17 cellular contexts compared by ENCODE assay signal in the genomic region with DNA sequence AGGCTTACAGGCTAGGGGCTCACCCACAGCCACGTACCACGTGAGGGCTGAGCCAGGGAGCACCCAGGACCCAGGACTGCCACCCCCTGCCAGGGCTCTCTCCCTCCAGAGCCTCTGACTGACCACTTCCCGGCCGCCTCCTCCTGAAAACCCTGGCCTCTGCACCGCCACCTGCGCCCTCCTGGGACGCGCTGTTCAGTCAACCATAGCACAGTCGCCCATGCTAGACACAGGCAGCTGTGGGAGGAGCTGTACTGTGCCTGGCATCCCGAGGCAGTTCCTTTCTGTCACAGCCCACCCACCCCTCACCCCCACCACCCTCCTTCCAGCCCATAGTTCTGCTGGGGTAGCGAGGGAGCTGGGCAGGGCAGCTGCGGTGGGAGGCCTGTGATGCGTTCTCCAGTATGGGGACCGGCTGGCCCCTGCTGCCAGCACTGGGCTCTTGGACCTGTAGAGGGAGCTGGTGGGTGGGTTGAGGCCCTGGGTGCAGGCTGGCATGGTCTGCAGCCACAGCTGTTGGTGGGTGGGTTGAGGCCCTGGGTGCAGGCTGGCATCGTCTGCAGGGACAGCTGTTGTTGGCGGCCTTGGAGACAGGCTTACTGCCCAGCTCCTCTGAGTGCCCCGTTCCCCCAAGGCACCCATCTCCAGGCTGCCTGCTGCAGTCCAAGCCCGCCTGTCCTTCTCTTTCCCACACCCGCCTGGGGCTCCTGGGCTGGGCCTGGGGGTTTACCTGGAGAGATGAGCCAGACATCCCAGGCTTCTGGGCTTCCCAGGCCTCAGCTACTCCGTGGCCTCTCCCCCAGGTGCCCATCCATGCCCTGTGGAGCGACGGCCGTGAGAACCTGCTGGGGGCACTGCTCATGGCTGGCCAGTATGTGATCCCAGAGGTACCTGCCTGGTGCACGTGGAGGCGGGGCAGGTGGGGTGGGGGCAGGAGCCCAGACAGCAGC. TPM values are rescaled to one million over a fixed set of nuclear protein-coding genes. Genes with fewer than 3 reads are reported as not detected.
DNase-seq lines count a peak whose midpoint lies in the region; ATAC-seq, FAIRE-seq and TF ChIP-seq lines count a peak whose summit lies in the region.
"Had no signal": no experiment of that assay in that cellular context is flagged by ENCODE, and none has a peak within 500 bp of the region (broad histone marks: within the 10 kb centered on the region; RNA-seq: fewer than 3 reads in every experiment).

No MANE protein-coding gene starts in this region.

- DNase-seq in Right ventricle myocardium superior (peak; percentile 23), left ventricle myocardium inferior (no peak), keratinocyte (ENCODE audit: low read depth, low spot score) (no peak), NCI-H2196 (lab: John Stamatoyannopoulos, UW; ENCODE audit: unreplicated experiment) (no peak), NCI-H1048 (lab: John Stamatoyannopoulos, UW) (no peak), AG08395 (ENCODE audit: low spot score) (no peak)
- no peak for DNase-seq in activated T-cell treated with anti-CD3 and anti-CD28 coated beads, Interleukin-2, amount 50 U/mL, for 72 hours
- DNase-seq: activated CD4-positive, alpha-beta T cell treated with anti-CD3 and anti-CD28 coated beads for 36 hours; effector CD8-positive, alpha-beta T cell; gastrocnemius medialis; kidney glomerular epithelial cell; NCI-H510A treated with DMSO at 0.1 percent for 48 hours had no signal

- H3K9me1 ChIP-seq in keratinocyte (ENCODE audit: control insufficient read depth, extremely low read depth, insufficient read depth, low read length), result no peaks in the 10 kb centered on the region

- H4K20me1 ChIP-seq in OCI-LY1 (ENCODE audit: insufficient read depth, low read length) (no peaks in the 10 kb centered on the region), keratinocyte (ENCODE audit: control insufficient read depth, extremely low read depth, insufficient read depth, low read length) (no peaks in the 10 kb centered on the region)

- peaks cover 38% of the 10 kb centered on the region for H3K27me3 ChIP-seq in left ventricle myocardium inferior (ENCODE audit: low read depth)
- 0 out of 2 replicates have a peak, but pooled peaks cover 10% of the 10 kb centered on the region for H3K27me3 ChIP-seq in OCI-LY1 (ENCODE audit: insufficient read depth, low read length)
- H3K27me3 ChIP-seq in keratinocyte (ENCODE audit: control insufficient read depth, extremely low read depth, insufficient read depth, low read length), result peaks cover 4% of the 10 kb centered on the region
- H3K27me3 ChIP-seq: ascending aorta had no signal

- H3K79me2 ChIP-seq in OCI-LY1 (ENCODE audit: insufficient read depth, low read length) (no peaks in the 10 kb centered on the region), keratinocyte (ENCODE audit: control insufficient read depth, insufficient read depth, low read length) (no peaks in the 10 kb centered on the region)

- H3K36me3 ChIP-seq in left ventricle myocardium inferior, result no peaks in the 10 kb centered on the region
- H3K36me3 ChIP-seq in OCI-LY1 (ENCODE audit: insufficient read depth, low read length), result no peaks in the 10 kb centered on the region
- no peaks in the 10 kb centered on the region for H3K36me3 ChIP-seq in keratinocyte (ENCODE audit: control insufficient read depth in 2 of 2, extremely low read depth in 1 of 2, insufficient read depth in 2 of 2, low read length in 2 of 2)
- H3K36me3 ChIP-seq: ascending aorta, gastrocnemius medialis had no signal

- intact Hi-C loops in Right ventricle myocardium superior (cut with DNase I) (no loop called here), left ventricle myocardium inferior (cut with micrococcal nuclease) (no loop called here)

- no peaks in the 10 kb centered on the region for H3K9me3 ChIP-seq in left ventricle myocardium inferior (replicated peaks)
- no peaks in the 10 kb centered on the region for H3K9me3 ChIP-seq in OCI-LY1 (ENCODE audit: low read length)
- H3K9me3 ChIP-seq in keratinocyte (ENCODE audit: control insufficient read depth, low read depth, low read length), result no peaks in the 10 kb centered on the region
- H3K9me3 ChIP-seq: ascending aorta, gastrocnemius medialis had no signal

- no peak overlapping the region for H3K27ac Mint-ChIP-seq in activated T-cell treated with anti-CD3 and anti-CD28 coated beads, Interleukin-2, amount 50 U/mL, for 72 hours
- H3K27ac Mint-ChIP-seq: activated CD4-positive, alpha-beta T cell treated with anti-CD3 and anti-CD28 coated beads for 36 hours; activated T-helper 1 cell treated with anti-CD3 and anti-CD28 coated beads, Interleukin-12 subunit alpha, Interleukin-12 subunit beta, Interleukin-2, Interleukin-4 antibody, amounts not matched to agents 30 ng/mL and 10 ng/mL and 1 ng/mL, durations not matched to agents 14 hours and 24 hours and 36 hours had no signal

- H3K9ac ChIP-seq in OCI-LY1 (ENCODE audit: low read length), result no peak overlapping the region
- no peak overlapping the region for H3K9ac ChIP-seq in keratinocyte (ENCODE audit: control insufficient read depth, extremely low read depth, insufficient read depth, low read length)

- H2AFZ ChIP-seq in OCI-LY1 (ENCODE audit: low read length), result no peak overlapping the region
- H2AFZ ChIP-seq in keratinocyte (ENCODE audit: control insufficient read depth, low read length), result no peak overlapping the region

- peaks cover 6% of the 10 kb centered on the region for H3K4me1 ChIP-seq in left ventricle myocardium inferior
- H3K4me1 ChIP-seq in OCI-LY1 (ENCODE audit: insufficient read depth, low read length, severe bottlenecking), result no peaks in the 10 kb centered on the region
- peaks cover 11% of the 10 kb centered on the region for H3K4me1 ChIP-seq in keratinocyte (ENCODE audit: control insufficient read depth, extremely low read depth, insufficient read depth, low read length)
- H3K4me1 ChIP-seq: ascending aorta, gastrocnemius medialis had no signal

- H3K4me3 ChIP-seq in left ventricle myocardium inferior (no peak overlapping the region), OCI-LY1 (ENCODE audit: low read depth, low read length, poor library complexity, severe bottlenecking) (no peak overlapping the region), keratinocyte (ENCODE audit: control insufficient read depth in 2 of 3, extremely low read depth in 1 of 3, insufficient read depth in 2 of 3, low read depth in 1 of 3, low read length in 3 of 3) (no peak overlapping the region)
- H3K4me3 ChIP-seq: ascending aorta, gastrocnemius medialis had no signal

- H3K27ac ChIP-seq in left ventricle myocardium inferior (replicated peaks), result no peak overlapping the region
- H3K27ac ChIP-seq in OCI-LY1 (ENCODE audit: low read depth, low read length, poor library complexity, severe bottlenecking), result no peak overlapping the region
- H3K27ac ChIP-seq in keratinocyte (ENCODE audit: control insufficient read depth, insufficient read depth, low read length), result no peak overlapping the region
- H3K27ac ChIP-seq: ascending aorta, gastrocnemius medialis had no signal

- H3K9me2 ChIP-seq in OCI-LY1 (ENCODE audit: low read depth, low read length), result no peaks in the 10 kb centered on the region

- H3K9me3 Mint-ChIP-seq in activated T-cell treated with anti-CD3 and anti-CD28 coated beads, Interleukin-2, amount 50 U/mL, for 72 hours, result no peaks in the 10 kb centered on the region
- H3K9me3 Mint-ChIP-seq: activated T-helper 1 cell treated with anti-CD3 and anti-CD28 coated beads, Interleukin-12 subunit alpha, Interleukin-12 subunit beta, Interleukin-2, Interleukin-4 antibody, amounts not matched to agents 30 ng/mL and 10 ng/mL and 1 ng/mL, durations not matched to agents 14 hours and 24 hours and 36 hours had no signal

- peaks cover 5% of the 10 kb centered on the region for H3K4me1 Mint-ChIP-seq in activated T-cell treated with anti-CD3 and anti-CD28 coated beads, Interleukin-2, amount 50 U/mL, for 72 hours (ENCODE audit: low read depth)

- H3K36me3 Mint-ChIP-seq in activated T-cell treated with anti-CD3 and anti-CD28 coated beads, Interleukin-2, amount 50 U/mL, for 72 hours (ENCODE audit: insufficient read depth in 2 of 2), result no peaks in the 10 kb centered on the region

- no peak overlapping the region for H3K4me2 ChIP-seq in OCI-LY1 (ENCODE audit: low read length)
- H3K4me2 ChIP-seq in keratinocyte (ENCODE audit: control insufficient read depth, extremely low read depth, insufficient read depth, low read depth, low read length), result no peak overlapping the region

- FAIRE-seq in keratinocyte (lab: Jason Lieb, UNC), result no peak
- FAIRE-seq: urothelium cell line had no signal

- H3F3A ChIP-seq in OCI-LY1 (ENCODE audit: insufficient read depth, low read length), result no peaks in the 10 kb centered on the region

- no peak overlapping the region for H3K4me3 Mint-ChIP-seq in activated T-cell treated with anti-CD3 and anti-CD28 coated beads, Interleukin-2, amount 50 U/mL, for 72 hours
- H3K4me3 Mint-ChIP-seq: activated CD4-positive, alpha-beta T cell treated with anti-CD3 and anti-CD28 coated beads for 36 hours; activated T-helper 1 cell treated with anti-CD3 and anti-CD28 coated beads, Interleukin-12 subunit alpha, Interleukin-12 subunit beta, Interleukin-2, Interleukin-4 antibody, amounts not matched to agents 30 ng/mL and 10 ng/mL and 1 ng/mL, durations not matched to agents 14 hours and 24 hours and 36 hours had no signal

- TF ChIP-seq CTCF in left ventricle myocardium inferior (IDR thresholded peaks at IDR 0.05; ENCODE audit: borderline replicate concordance) (no peak), OCI-LY1 (IDR thresholded peaks at IDR 0.05; ENCODE audit: low read length) (peak; percentile 16; the same call in 1 of the 2 replicates), keratinocyte (optimal IDR thresholded peaks at IDR 0.05 in 1 of 3, IDR thresholded peaks at IDR 0.05 in 1 of 3, conservative IDR thresholded peaks at IDR 0.05 in 1 of 3; ENCODE audit: extremely low read depth in 1 of 3, insufficient read depth in 2 of 3, low read length in 3 of 3) (peak in 2 of 3 experiments; percentile 37 to 43)

- ATAC-seq in Right ventricle myocardium superior (ENCODE audit: poor library complexity), result no peak
- ATAC-seq in activated T-cell treated with anti-CD3 and anti-CD28 coated beads, Interleukin-2, amount 50 U/mL, for 72 hours (replicated peaks in 1 of 2), result no peak
- ATAC-seq: activated CD4-positive, alpha-beta T cell treated with anti-CD3 and anti-CD28 coated beads for 36 hours; gastrocnemius medialis had no signal

- H3K27me3 Mint-ChIP-seq in activated T-cell treated with anti-CD3 and anti-CD28 coated beads, Interleukin-2, amount 50 U/mL, for 72 hours (ENCODE audit: low read depth), result no peaks in the 10 kb centered on the region
- H3K27me3 Mint-ChIP-seq: activated CD4-positive, alpha-beta T cell treated with anti-CD3 and anti-CD28 coated beads for 36 hours had no signal

- dilution Hi-C loops in keratinocyte (cut with MboI; ENCODE audit: extremely low pct_ligation_motif_present, low sequenced_read_pairs), result no loop called here

RNA-seq across cellular contexts. Expression of a gene that starts 11.5 kb away (rescaled TPM):
- 44.1 TPM for total RNA-seq in Right ventricle myocardium superior
- total RNA-seq in left ventricle myocardium inferior, result 27.1 TPM
- polyA plus RNA-seq in keratinocyte, result 0.02 to 0.40 TPM (median 0.10 TPM) in 3 replicates
- polyA plus RNA-seq in keratinocyte (2011; ENCODE audit: low read depth), result not detected
- polyA plus RNA-seq in keratinocyte (2011; cell fraction: cytosol; rRNA removed), result 0.04 TPM in 1 of 2 replicates, not detected in the other
- 0.06 and 0.12 TPM in 2 replicates for polyA plus RNA-seq in keratinocyte (2011; cell fraction: nucleus; rRNA removed)
- 1.4 TPM in 1 of 2 replicates, not detected in the other for polyA plus RNA-seq in keratinocyte (2012; ENCODE audit: low replicate concordance)
- not detected in 3 replicates for polyA minus RNA-seq in keratinocyte
- polyA minus RNA-seq in keratinocyte (2011; cell fraction: cytosol; rRNA and poly(A)+ RNA removed), result not detected
- 0.11 TPM in 1 of 2 replicates, not detected in the other for polyA minus RNA-seq in keratinocyte (2011; cell fraction: nucleus; rRNA and poly(A)+ RNA removed)
- under 1 TPM in 1 of 2 donors, not detected in 1; 0.30 TPM for total RNA-seq in activated T-cell treated with anti-CD3 and anti-CD28 coated beads, Interleukin-2, amount 50 U/mL, for 72 hours
- total RNA-seq: activated CD4-positive, alpha-beta T cell treated with anti-CD3 and anti-CD28 coated beads for 36 hours; activated T-helper 1 cell treated with anti-CD3 and anti-CD28 coated beads, Interleukin-12 subunit alpha, Interleukin-12 subunit beta, Interleukin-2, Interleukin-4 antibody, amounts not matched to agents 30 ng/mL and 10 ng/mL and 1 ng/mL, durations not matched to agents 14 hours and 24 hours and 36 hours; ascending aorta; M059J had no signal

RNA-seq across cellular contexts. Expression of a gene that starts 41.4 kb away (rescaled TPM):
- total RNA-seq in Right ventricle myocardium superior, result 6.3 TPM
- 6.5 TPM for total RNA-seq in left ventricle myocardium inferior
- polyA plus RNA-seq in keratinocyte, result 0.07 to 0.08 TPM (median 0.07 TPM) in 3 replicates
- polyA plus RNA-seq in keratinocyte (2011; ENCODE audit: low read depth), result 0.72 TPM
- polyA plus RNA-seq in keratinocyte (2011; cell fraction: cytosol; rRNA removed), result 0.02 and 0.09 TPM in 2 replicates
- 0.17 and 0.20 TPM in 2 replicates for polyA plus RNA-seq in keratinocyte (2011; cell fraction: nucleus; rRNA removed)
- polyA plus RNA-seq in keratinocyte (2012; ENCODE audit: low replicate concordance), result 0.21 and 1.8 TPM in 2 replicates
- polyA minus RNA-seq in keratinocyte, result 0.03 to 0.16 TPM (median 0.06 TPM) in 3 replicates
- polyA minus RNA-seq in keratinocyte (2011; cell fraction: cytosol; rRNA and poly(A)+ RNA removed), result 1.3 TPM
- 0.31 and 0.74 TPM in 2 replicates for polyA minus RNA-seq in keratinocyte (2011; cell fraction: nucleus; rRNA and poly(A)+ RNA removed)
- under 1 TPM; 0.05 to 0.25 TPM for total RNA-seq in activated T-cell treated with anti-CD3 and anti-CD28 coated beads, Interleukin-2, amount 50 U/mL, for 72 hours
- total RNA-seq: M059J had no signal

Comparison
In these comparisons a context has a peak if more than half of its experiments do, and no peak if none do; other contexts are left out.
1. RNA of a gene that starts 11.5 kb away (total RNA-seq): 44.1 TPM in Right ventricle myocardium superior (single experiment) and 27.1 TPM in left ventricle myocardium inferior (single experiment); 0.30 TPM in activated T-cell treated with anti-CD3 and anti-CD28 coated beads, Interleukin-2, amount 50 U/mL, for 72 hours; every median in the first group is over 10 times any median in the second.